ENCODE assay signal across 15 cellular contexts in the genomic region with DNA sequence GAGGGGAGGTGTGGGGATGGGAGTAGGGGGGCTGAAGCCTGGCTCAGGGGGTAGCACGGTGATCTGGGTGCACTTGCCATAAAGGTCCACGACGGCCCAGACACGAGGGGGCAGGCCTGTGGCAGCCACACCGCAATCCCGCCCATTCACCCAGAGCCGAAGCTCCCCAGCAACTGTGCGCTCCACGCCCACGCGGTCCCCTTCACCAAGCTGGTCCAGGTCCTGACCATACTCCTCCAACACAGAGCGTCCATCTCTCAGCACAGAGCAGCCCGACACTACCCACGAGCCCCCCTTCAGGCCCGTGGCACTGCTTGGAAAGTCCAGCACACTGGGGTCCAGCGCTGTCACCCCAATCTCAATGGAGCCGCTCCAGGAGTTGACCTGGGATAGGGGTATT. TPM values are rescaled to one million over a fixed set of nuclear protein-coding genes. Genes with fewer than 3 reads are reported as not detected.
DNase-seq lines count a peak whose midpoint lies in the region; ATAC-seq and TF ChIP-seq lines count a peak whose summit lies in the region.
"Had no signal": no experiment of that assay in that cellular context is flagged by ENCODE, and none has a peak within 500 bp of the region (broad histone marks: within the 10 kb centered on the region; RNA-seq: fewer than 3 reads in every experiment).

No MANE protein-coding gene starts in this region.

- no peak for TF ChIP-seq CTCF in CD8-positive, alpha-beta T cell (IDR thresholded peaks at IDR 0.05)
- TF ChIP-seq CTCF in neural cell (IDR thresholded peaks at IDR 0.05; ENCODE audit: poor library complexity, severe bottlenecking), result no peak

- no peak for DNase-seq in CD8-positive, alpha-beta T cell
- DNase-seq in Karpas-422 (no peak), NCI-H2196 treated with DMSO at 0.1 percent for 48 hours (lab: John Stamatoyannopoulos, UW; ENCODE audit: unreplicated experiment) (no peak)
- no peak for DNase-seq in activated T-helper 2 cell treated with anti-CD3 and anti-CD28 coated beads, Interferon-gamma antibody, Interleukin-2, Interleukin-4, amounts not matched to agents 10 μg/mL and 5 μg/mL and 100 μg/mL, durations not matched to agents 14 hours and 24 hours and 36 hours (ENCODE audit: low spot score)
- DNase-seq: activated CD8-positive, alpha-beta memory T cell treated with anti-CD3 and anti-CD28 coated beads, Interleukin-2, amount 50 U/mL, for 4 hours; amygdala; erythroblast; islet precursor cell; NK-92 treated with Interleukin-12 subunit alpha and Interleukin-12 subunit beta, amount 100 ng/mL, for 24 hours; stimulated activated CD4-positive, alpha-beta T cell treated with anti-CD3 and anti-CD28 coated beads, Interleukin-1b, Interleukin-23, amount 100 ng/mL, for 48 hours; tibial artery had no signal

- no peak for TF ChIP-seq EP300 in neural cell (conservative IDR thresholded peaks at IDR 0.05; ENCODE audit: poor library complexity, severe bottlenecking)

- intact Hi-C loops in CD8-positive, alpha-beta T cell (cut with DNase I, micrococcal nuclease), result no loop called here
- intact Hi-C loops in activated T-helper 2 cell treated with anti-CD3 and anti-CD28 coated beads, Interferon-gamma antibody, Interleukin-2, Interleukin-4, amounts not matched to agents 10 μg/mL and 5 μg/mL and 100 μg/mL, durations not matched to agents 14 hours and 24 hours and 36 hours (cut with micrococcal nuclease), result no loop called here

- no peak overlapping the region for H2AFZ ChIP-seq in Karpas-422 (ENCODE audit: low read length)
- no peak overlapping the region for H2AFZ ChIP-seq in neural cell (ENCODE audit: low read depth, low read length)

- H3K9me3 ChIP-seq in CD8-positive, alpha-beta T cell (ENCODE audit: low read length), result no peaks in the 10 kb centered on the region
- H3K9me3 ChIP-seq in Karpas-422 (ENCODE audit: low read length), result no peaks in the 10 kb centered on the region
- no peaks in the 10 kb centered on the region for H3K9me3 ChIP-seq in neural cell (ENCODE audit: low read length)
- H3K9me3 ChIP-seq: tibial artery had no signal

- H3K4me1 Mint-ChIP-seq in CD8-positive, alpha-beta T cell (ENCODE audit: low read depth), result peaks cover 31% of the 10 kb centered on the region
- H3K4me1 Mint-ChIP-seq in activated T-helper 2 cell treated with anti-CD3 and anti-CD28 coated beads, Interferon-gamma antibody, Interleukin-2, Interleukin-4, amounts not matched to agents 10 μg/mL and 5 μg/mL and 100 μg/mL, durations not matched to agents 14 hours and 24 hours and 36 hours (ENCODE audit: low read depth), result peaks cover 18% of the 10 kb centered on the region

- peaks cover 32% of the 10 kb centered on the region for H3K4me1 ChIP-seq in CD8-positive, alpha-beta T cell (ENCODE audit: insufficient read depth, low read length)
- H3K4me1 ChIP-seq in Karpas-422 (ENCODE audit: low read length), result peaks cover 23% of the 10 kb centered on the region

- no peak overlapping the region for H3K27ac ChIP-seq in CD8-positive, alpha-beta T cell (ENCODE audit: low read depth, low read length)
- H3K27ac ChIP-seq in Karpas-422 (ENCODE audit: low read length), result no peak overlapping the region
- no peak overlapping the region for H3K27ac ChIP-seq in neural cell (ENCODE audit: low read length)
- H3K27ac ChIP-seq: coronary artery had no signal

- H3K9me2 ChIP-seq in Karpas-422 (replicated peaks; ENCODE audit: insufficient read depth, low read length) (no peaks in the 10 kb centered on the region), neural cell (ENCODE audit: insufficient read depth, low read length) (no peaks in the 10 kb centered on the region)

- H3K27ac Mint-ChIP-seq in CD8-positive, alpha-beta T cell, result peak overlapping the region; percentile 27
- H3K27ac Mint-ChIP-seq in activated T-helper 2 cell treated with anti-CD3 and anti-CD28 coated beads, Interferon-gamma antibody, Interleukin-2, Interleukin-4, amounts not matched to agents 10 μg/mL and 5 μg/mL and 100 μg/mL, durations not matched to agents 14 hours and 24 hours and 36 hours, result no peak overlapping the region

- H3K9ac ChIP-seq in Karpas-422 (ENCODE audit: low read length) (peak overlapping the region; percentile 94), neural cell (ENCODE audit: low read length) (peak overlapping the region; percentile 81)

- no peaks in the 10 kb centered on the region for H3F3A ChIP-seq in neural cell (ENCODE audit: insufficient read depth, low read length, poor library complexity, severe bottlenecking)

- no peaks in the 10 kb centered on the region for H3K9me3 Mint-ChIP-seq in CD8-positive, alpha-beta T cell
- H3K9me3 Mint-ChIP-seq in activated T-helper 2 cell treated with anti-CD3 and anti-CD28 coated beads, Interferon-gamma antibody, Interleukin-2, Interleukin-4, amounts not matched to agents 10 μg/mL and 5 μg/mL and 100 μg/mL, durations not matched to agents 14 hours and 24 hours and 36 hours, result no peaks in the 10 kb centered on the region

- H3K4me3 Mint-ChIP-seq in CD8-positive, alpha-beta T cell, result peak overlapping the region; percentile 45
- peak overlapping the region; percentile 58 for H3K4me3 Mint-ChIP-seq in activated T-helper 2 cell treated with anti-CD3 and anti-CD28 coated beads, Interferon-gamma antibody, Interleukin-2, Interleukin-4, amounts not matched to agents 10 μg/mL and 5 μg/mL and 100 μg/mL, durations not matched to agents 14 hours and 24 hours and 36 hours (ENCODE audit: low read depth)

- no peak overlapping the region for H3K4me3 ChIP-seq in CD8-positive, alpha-beta T cell (ENCODE audit: low read depth, low read length)
- H3K4me3 ChIP-seq in Karpas-422 (ENCODE audit: low read length), result peak overlapping the region; percentile 99; the same call in 1 of the 2 replicates
- H3K4me3 ChIP-seq in neural cell (ENCODE audit: low read length), result peak overlapping the region; percentile 92
- H3K4me3 ChIP-seq: coronary artery had no signal

- H3K79me2 ChIP-seq in Karpas-422 (ENCODE audit: low read length) (peaks cover 24% of the 10 kb centered on the region), neural cell (replicated peaks; ENCODE audit: insufficient read depth, low read length) (peaks cover 9% of the 10 kb centered on the region)

- no peak for TF ChIP-seq RAD21 in neural cell (conservative IDR thresholded peaks at IDR 0.05)

- peaks cover 57% of the 10 kb centered on the region for H3K36me3 Mint-ChIP-seq in CD8-positive, alpha-beta T cell
- H3K36me3 Mint-ChIP-seq in activated T-helper 2 cell treated with anti-CD3 and anti-CD28 coated beads, Interferon-gamma antibody, Interleukin-2, Interleukin-4, amounts not matched to agents 10 μg/mL and 5 μg/mL and 100 μg/mL, durations not matched to agents 14 hours and 24 hours and 36 hours (ENCODE audit: low read depth), result peaks cover 30% of the 10 kb centered on the region

- POLR2A ChIA-PET in CD8-positive, alpha-beta T cell (lab: Charles Lee), result interaction anchor here (1.7 kb wide), 1 partner anchor 9 kb away, joined by 4 read pairs; a partner anchor contains a TSS

- H3K27me3 ChIP-seq in CD8-positive, alpha-beta T cell (ENCODE audit: insufficient read depth, low read length), result no peaks in the 10 kb centered on the region
- H3K27me3 ChIP-seq in Karpas-422 (ENCODE audit: low read length) (no peaks in the 10 kb centered on the region), neural cell (ENCODE audit: insufficient read depth, low read depth, low read length) (no peaks in the 10 kb centered on the region)

- no peak for ATAC-seq in CD8-positive, alpha-beta T cell
- ATAC-seq in GM21381 (IDR thresholded peaks at IDR 0.05; ENCODE audit: unreplicated experiment) (no peak), GM19035 (IDR thresholded peaks at IDR 0.05; ENCODE audit: unreplicated experiment) (no peak)

- peaks cover 19% of the 10 kb centered on the region for H3K36me3 ChIP-seq in CD8-positive, alpha-beta T cell (ENCODE audit: insufficient read depth, low read length)
- peaks cover 13% of the 10 kb centered on the region; the same call in 1 of the 2 replicates for H3K36me3 ChIP-seq in Karpas-422 (ENCODE audit: insufficient read depth, low read length)
- no peaks in the 10 kb centered on the region for H3K36me3 ChIP-seq in neural cell (ENCODE audit: insufficient read depth, low read length)

- CTCF ChIA-PET in CD8-positive, alpha-beta T cell (lab: Charles Lee), result interaction anchor here (1.0 to 8.9 kb wide), 4 partner anchors 10 to 109 kb away, joined by 3 to 95 read pairs (median 42); a partner anchor contains a TSS

- H3K27me3 Mint-ChIP-seq in CD8-positive, alpha-beta T cell (ENCODE audit: low read depth), result no peaks in the 10 kb centered on the region
- H3K27me3 Mint-ChIP-seq in activated T-helper 2 cell treated with anti-CD3 and anti-CD28 coated beads, Interferon-gamma antibody, Interleukin-2, Interleukin-4, amounts not matched to agents 10 μg/mL and 5 μg/mL and 100 μg/mL, durations not matched to agents 14 hours and 24 hours and 36 hours (ENCODE audit: low read depth), result no peaks in the 10 kb centered on the region

- H4K20me1 ChIP-seq in Karpas-422 (ENCODE audit: insufficient read depth, low read depth, low read length), result no peaks in the 10 kb centered on the region
- no peaks in the 10 kb centered on the region for H4K20me1 ChIP-seq in neural cell (ENCODE audit: insufficient read depth)

- H3K4me2 ChIP-seq in Karpas-422 (ENCODE audit: low read depth, low read length, poor library complexity, severe bottlenecking), result peak overlapping the region; percentile 99
- no peak overlapping the region for H3K4me2 ChIP-seq in neural cell (ENCODE audit: low read length)

RNA-seq across cellular contexts. Expression of a gene that starts 1.6 kb away (rescaled TPM):
- total RNA-seq in CD8-positive, alpha-beta T cell, result 10 to 100 TPM; 29.1 to 32.2 TPM
- total RNA-seq in Karpas-422 (2014; rRNA removed; shearing (Covaris generic); ENCODE audit: low replicate concordance), result 11.1 and 21.2 TPM in 2 replicates
- 45.7 and 47.7 TPM in 2 replicates for total RNA-seq in activated T-helper 2 cell treated with anti-CD3 and anti-CD28 coated beads, Interferon-gamma antibody, Interleukin-2, Interleukin-4, amounts not matched to agents 10 μg/mL and 5 μg/mL and 100 μg/mL, durations not matched to agents 14 hours and 24 hours and 36 hours
- polyA plus RNA-seq in neural cell, result 58.4 and 61.0 TPM in 2 replicates
- 56.1 and 69.1 TPM in 2 replicates for polyA minus RNA-seq in neural cell

RNA-seq across cellular contexts. Expression of a gene that starts 8.8 kb away (rescaled TPM):
- 100 to 1,000 TPM; 432 to 451 TPM for total RNA-seq in CD8-positive, alpha-beta T cell
- total RNA-seq in Karpas-422 (2014; rRNA removed; shearing (Covaris generic); ENCODE audit: low replicate concordance), result 51.0 and 85.0 TPM in 2 replicates
- 361 and 382 TPM in 2 replicates for total RNA-seq in activated T-helper 2 cell treated with anti-CD3 and anti-CD28 coated beads, Interferon-gamma antibody, Interleukin-2, Interleukin-4, amounts not matched to agents 10 μg/mL and 5 μg/mL and 100 μg/mL, durations not matched to agents 14 hours and 24 hours and 36 hours
- polyA plus RNA-seq in neural cell, result 0.66 and 9.2 TPM in 2 replicates
- not detected in 2 replicates for polyA minus RNA-seq in neural cell

RNA-seq across cellular contexts. Expression of a gene that starts 12.3 kb away (rescaled TPM):
- total RNA-seq in CD8-positive, alpha-beta T cell, result 100 to 1,000 TPM; 128 to 132 TPM
- total RNA-seq in Karpas-422 (2014; rRNA removed; shearing (Covaris generic); ENCODE audit: low replicate concordance), result 36.9 and 63.1 TPM in 2 replicates
- 57.6 and 64.9 TPM in 2 replicates for total RNA-seq in activated T-helper 2 cell treated with anti-CD3 and anti-CD28 coated beads, Interferon-gamma antibody, Interleukin-2, Interleukin-4, amounts not matched to agents 10 μg/mL and 5 μg/mL and 100 μg/mL, durations not matched to agents 14 hours and 24 hours and 36 hours
- polyA plus RNA-seq in neural cell, result 108 and 116 TPM in 2 replicates
- 50.1 and 59.2 TPM in 2 replicates for polyA minus RNA-seq in neural cell

RNA-seq across cellular contexts. Expression of a gene that starts 20.1 kb away (rescaled TPM):
- 100 to 1,000 TPM; 581 to 613 TPM for total RNA-seq in CD8-positive, alpha-beta T cell
- total RNA-seq in Karpas-422 (2014; rRNA removed; shearing (Covaris generic); ENCODE audit: low replicate concordance), result 231 and 326 TPM in 2 replicates
- total RNA-seq in activated T-helper 2 cell treated with anti-CD3 and anti-CD28 coated beads, Interferon-gamma antibody, Interleukin-2, Interleukin-4, amounts not matched to agents 10 μg/mL and 5 μg/mL and 100 μg/mL, durations not matched to agents 14 hours and 24 hours and 36 hours, result 1,189 and 1,199 TPM in 2 replicates
- 164 and 178 TPM in 2 replicates for polyA plus RNA-seq in neural cell
- 129 and 130 TPM in 2 replicates for polyA minus RNA-seq in neural cell

RNA-seq across cellular contexts. Expression of a gene that starts 24.5 kb away (rescaled TPM):
- 1 to 10 TPM; 1.4 to 1.8 TPM for total RNA-seq in CD8-positive, alpha-beta T cell
- 5.1 and 6.8 TPM in 2 replicates for total RNA-seq in Karpas-422 (2014; rRNA removed; shearing (Covaris generic); ENCODE audit: low replicate concordance)
- total RNA-seq in activated T-helper 2 cell treated with anti-CD3 and anti-CD28 coated beads, Interferon-gamma antibody, Interleukin-2, Interleukin-4, amounts not matched to agents 10 μg/mL and 5 μg/mL and 100 μg/mL, durations not matched to agents 14 hours and 24 hours and 36 hours, result 8.0 and 8.5 TPM in 2 replicates
- 2.8 TPM in 2 replicates for polyA plus RNA-seq in neural cell
- polyA minus RNA-seq in neural cell, result 3.7 and 4.1 TPM in 2 replicates
